Comparison of ENCODE assay signal across 11 cellular contexts in the genomic region with DNA sequence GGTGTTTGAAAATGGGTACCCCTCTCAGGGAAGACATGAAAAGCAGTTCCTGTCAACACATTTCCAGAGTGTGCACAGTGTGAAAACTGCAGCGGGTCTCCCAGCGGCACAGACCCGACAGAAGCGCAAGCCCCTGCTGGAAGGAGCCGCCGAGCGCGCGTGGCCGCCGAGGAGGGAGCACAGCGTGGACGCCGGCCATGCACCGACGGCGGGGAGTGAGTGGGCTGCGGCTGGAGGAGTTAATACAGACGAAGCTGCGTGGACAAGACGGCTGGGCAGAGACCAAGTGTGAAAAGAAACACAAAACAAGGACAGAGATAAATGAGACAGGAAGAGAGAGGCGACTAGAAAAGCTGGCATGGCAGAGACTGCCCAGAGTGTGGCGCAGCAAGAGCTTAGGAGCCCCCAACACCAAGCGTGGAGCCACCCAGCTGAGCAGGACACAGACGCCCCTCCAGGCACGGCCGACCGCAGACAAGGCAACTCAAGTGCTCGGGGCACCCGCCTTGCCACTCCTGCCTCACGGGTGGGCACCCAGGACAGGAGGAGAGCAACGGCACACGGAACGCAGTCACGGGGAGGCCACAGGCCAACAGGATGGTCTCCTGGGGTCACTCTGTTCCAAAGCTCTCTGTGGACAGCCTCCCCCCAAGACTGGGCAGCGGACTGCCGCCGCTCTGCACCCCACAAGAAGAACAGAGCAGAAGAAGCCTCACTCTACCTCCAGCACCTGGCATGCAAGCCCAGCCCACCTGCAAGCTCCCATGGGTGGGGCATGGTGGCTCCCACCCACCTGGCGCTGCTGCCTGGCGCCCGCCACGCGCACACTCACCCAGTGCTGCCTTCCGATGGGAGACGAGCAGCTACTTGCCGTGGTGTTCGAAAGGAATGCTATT. TPM values are rescaled to one million over a fixed set of nuclear protein-coding genes. Genes with fewer than 3 reads are reported as not detected.
DNase-seq lines count a peak whose midpoint lies in the region; ATAC-seq, FAIRE-seq and TF ChIP-seq lines count a peak whose summit lies in the region.
"Had no signal": no experiment of that assay in that cellular context is flagged by ENCODE, and none has a peak within 500 bp of the region (broad histone marks: within the 10 kb centered on the region; RNA-seq: fewer than 3 reads in every experiment).

No MANE protein-coding gene starts in this region.

- peaks cover 0 to 5% (median 0%) of the 10 kb centered on the region in 11 donors for H3K9me3 Mint-ChIP-seq in naive thymus-derived CD4-positive, alpha-beta T cell
- no peaks in the 10 kb centered on the region for H3K9me3 Mint-ChIP-seq in CD4-positive, alpha-beta T cell

- peak overlapping the region in 5 of 9 donors; percentile 16 to 53 (median 44) for H3K27ac Mint-ChIP-seq in naive thymus-derived CD4-positive, alpha-beta T cell
- no peak overlapping the region for H3K27ac Mint-ChIP-seq in CD4-positive, alpha-beta T cell

- WGBS in HepG2 (ENCODE audit: low lambda C conversion rate), result 98% methylated on average over 37 of the region's 47 CpGs
- WGBS in right lobe of liver (ENCODE audit: insufficient coverage, low coverage, low lambda C conversion rate, missing lambda C conversion rate), result 92% methylated on average over 25 of the region's 47 CpGs

- H3K4me1 Mint-ChIP-seq in naive thymus-derived CD4-positive, alpha-beta T cell, result peaks cover 14 to 52% (median 30%) of the 10 kb centered on the region in 7 donors
- H3K4me1 Mint-ChIP-seq in CD4-positive, alpha-beta T cell (ENCODE audit: low read depth), result peaks cover 36% of the 10 kb centered on the region

- CTCF ChIA-PET in HepG2 (lab: Yijun Ruan, JAX; ENCODE audit: low intra/inter-chr PET ratio, low total read pairs), result interaction anchor here (1.9 kb wide), 1 partner anchor 76 kb away, joined by 13 read pairs; no protein-coding TSS in a partner anchor
- CTCF ChIA-PET in naive thymus-derived CD4-positive, alpha-beta T cell (lab: Charles Lee), result interaction anchor here (0.6 kb wide), 2 partner anchors 51 to 369 kb away, joined by 3 to 4 read pairs; no protein-coding TSS in a partner anchor
- CTCF ChIA-PET in CD4-positive, alpha-beta T cell (lab: Charles Lee), result no interaction called here

- H3K27me3 ChIP-seq in HepG2 (ENCODE audit: control insufficient read depth in 1 of 2, insufficient read depth in 2 of 2, low read length in 2 of 2) (no peaks in the 10 kb centered on the region), right lobe of liver (no peaks in the 10 kb centered on the region)
- no peaks in the 10 kb centered on the region for H3K27me3 ChIP-seq in naive thymus-derived CD4-positive, alpha-beta T cell (ENCODE audit: control insufficient read depth in 2 of 2, insufficient read depth in 2 of 2, low read length in 2 of 2)
- no peaks in the 10 kb centered on the region for H3K27me3 ChIP-seq in CD4-positive, alpha-beta T cell (ENCODE audit: control insufficient read depth, insufficient read depth, low read length)

- FAIRE-seq in HepG2 (lab: Jason Lieb, UNC), result no peak

- in situ Hi-C loops in HepG2 (cut with HindIII; ENCODE audit: extremely low pct_ligation_motif_present, low pct_unique_long_range_greater_than_20kb), result no loop called here

- H3K27me3 Mint-ChIP-seq in naive thymus-derived CD4-positive, alpha-beta T cell, result no peaks in the 10 kb centered on the region
- no peaks in the 10 kb centered on the region for H3K27me3 Mint-ChIP-seq in CD4-positive, alpha-beta T cell
- H3K27me3 Mint-ChIP-seq: CD4-positive, CD25-positive, alpha-beta regulatory T cell had no signal

- TF ChIP-seq POLR2A in HepG2 (IDR thresholded peaks at IDR 0.05; ENCODE audit: insufficient read depth in 1 of 2, low read depth in 2 of 2, low read length in 2 of 2) (no peak; a peak in 1 of 4 replicates), right lobe of liver (IDR thresholded peaks at IDR 0.05) (no peak)

- no peaks in the 10 kb centered on the region for H3K79me2 ChIP-seq in HepG2 (ENCODE audit: insufficient read depth, low read length)

- H3K4me3 ChIP-seq in HepG2 (replicated peaks in 1 of 3; ENCODE audit: insufficient read depth in 1 of 3, low read depth in 2 of 3, low read length in 3 of 3) (no peak overlapping the region), right lobe of liver (no peak overlapping the region)
- no peak overlapping the region for H3K4me3 ChIP-seq in naive thymus-derived CD4-positive, alpha-beta T cell (ENCODE audit: low read length)

- no peak for TF ChIP-seq CTCF in HepG2 (CRISPR knock-in tag; IDR thresholded peaks at IDR 0.05)
- no peak for TF ChIP-seq CTCF in right lobe of liver (IDR thresholded peaks at IDR 0.05)
- TF ChIP-seq CTCF in CD4-positive, alpha-beta T cell (IDR thresholded peaks at IDR 0.05), result no peak

- POLR2A ChIA-PET in HepG2 (lab: Yijun Ruan, JAX), result interaction anchor here (1.1 to 7.2 kb wide), 4 partner anchors 9 to 55 kb away, joined by 3 to 89 read pairs (median 4); no protein-coding TSS in a partner anchor
- POLR2A ChIA-PET in naive thymus-derived CD4-positive, alpha-beta T cell (lab: Charles Lee), result interaction anchor here (0.6 kb wide), 1 partner anchor 34 kb away, joined by 3 read pairs; no protein-coding TSS in a partner anchor
- POLR2A ChIA-PET in CD4-positive, alpha-beta T cell (lab: Charles Lee), result no interaction called here

- no peaks in the 10 kb centered on the region for H3K9me3 ChIP-seq in HepG2 (ENCODE audit: low read length)
- H3K9me3 ChIP-seq in right lobe of liver, result no peaks in the 10 kb centered on the region
- no peaks in the 10 kb centered on the region for H3K9me3 ChIP-seq in naive thymus-derived CD4-positive, alpha-beta T cell (ENCODE audit: control insufficient read depth in 2 of 3, low read length in 3 of 3)
- H3K9me3 ChIP-seq in CD4-positive, alpha-beta T cell (ENCODE audit: control insufficient read depth, low read length), result no peaks in the 10 kb centered on the region

- intact Hi-C loops in HepG2 (cut with micrococcal nuclease; ENCODE audit: unreplicated experiment), result no loop called here
- intact Hi-C loops in right lobe of liver (cut with DNase I), result no loop called here
- intact Hi-C loops in naive thymus-derived CD4-positive, alpha-beta T cell (cut with micrococcal nuclease), result loop anchor here in 1 of 2 donors (2.0 kb wide), 1 partner anchor 75 kb away; no protein-coding TSS in a partner anchor
- intact Hi-C loops in CD4-positive, alpha-beta T cell (cut with DNase I, micrococcal nuclease), result no loop called here

- H3K36me3 Mint-ChIP-seq in naive thymus-derived CD4-positive, alpha-beta T cell, result peaks cover 14 to 30% (median 18%) of the 10 kb centered on the region in 5 donors
- peaks cover 76% of the 10 kb centered on the region for H3K36me3 Mint-ChIP-seq in CD4-positive, alpha-beta T cell (ENCODE audit: low read depth)

- TF ChIP-seq EP300 in HepG2 (IDR thresholded peaks at IDR 0.05; ENCODE audit: low read depth in 2 of 2, low read length in 2 of 2) (no peak), HepG2 (CRISPR knock-in tag; IDR thresholded peaks at IDR 0.05; ENCODE audit: borderline replicate concordance) (no peak)

- DNase-seq in HepG2 (ENCODE audit: low spot score), result no peak
- no peak for DNase-seq in right lobe of liver
- DNase-seq in naive thymus-derived CD4-positive, alpha-beta T cell, result no peak
- DNase-seq in CD4-positive, alpha-beta T cell, result no peak
- no peak for DNase-seq in NCI-H2227 (lab: John Stamatoyannopoulos, UW; ENCODE audit: unreplicated experiment)
- DNase-seq: amniotic stem cell; CD4-positive, CD25-positive, alpha-beta regulatory T cell; NCI-H446 treated with DMSO at 0.1 percent for 48 hours had no signal

- no TSS peak for BruUV-seq in HepG2 (replicated peaks; lab: Mats Ljungman, UMichigan)

- TF ChIP-seq RAD21 in HepG2 (CRISPR knock-in tag; IDR thresholded peaks at IDR 0.05), result no peak

- H4K20me1 ChIP-seq in HepG2 (ENCODE audit: insufficient read depth, low read length), result peaks cover 63% of the 10 kb centered on the region; the same call in 1 of the 2 replicates

- no peak overlapping the region for H3K9ac ChIP-seq in HepG2 (ENCODE audit: insufficient read depth, low read depth, low read length)

- H2AFZ ChIP-seq in HepG2 (ENCODE audit: low read length), result no peak overlapping the region

- H3K27ac ChIP-seq in HepG2 (ENCODE audit: extremely low read length, insufficient read depth, low read length) (no peak overlapping the region), right lobe of liver (no peak overlapping the region), angular gyrus (ENCODE audit: low read depth, low read length) (peak overlapping the region; percentile 51)
- H3K27ac ChIP-seq in naive thymus-derived CD4-positive, alpha-beta T cell (ENCODE audit: low read depth, low read length), result no peak overlapping the region
- no peak overlapping the region for H3K27ac ChIP-seq in CD4-positive, alpha-beta T cell (ENCODE audit: low read depth, low read length)

- ATAC-seq in HepG2, result no peak
- ATAC-seq in right lobe of liver, result no peak
- no peak for ATAC-seq in naive thymus-derived CD4-positive, alpha-beta T cell
- ATAC-seq in GM21825 (IDR thresholded peaks at IDR 0.05; ENCODE audit: unreplicated experiment), result no peak
- no peak for ATAC-seq in CD4-positive, alpha-beta T cell (ENCODE audit: poor library complexity)
- ATAC-seq in GM19324 (IDR thresholded peaks at IDR 0.05; ENCODE audit: low FRiP score, unreplicated experiment), result no peak

- no peak overlapping the region for H3K4me3 Mint-ChIP-seq in naive thymus-derived CD4-positive, alpha-beta T cell
- no peak overlapping the region for H3K4me3 Mint-ChIP-seq in CD4-positive, alpha-beta T cell

- H3K4me1 ChIP-seq in HepG2 (ENCODE audit: insufficient read depth, low read length) (peaks cover 40% of the 10 kb centered on the region), right lobe of liver (peaks cover 4 to 33% (median 25%) of the 10 kb centered on the region in 4 donors)
- H3K4me1 ChIP-seq in naive thymus-derived CD4-positive, alpha-beta T cell (ENCODE audit: control insufficient read depth in 2 of 2, insufficient read depth in 2 of 2, low read length in 2 of 2), result peaks cover 3 to 16% of the 10 kb centered on the region in 2 donors

- peaks cover 51 to 72% of the 10 kb centered on the region in 2 experiments for H3K36me3 ChIP-seq in HepG2 (replicated peaks in 1 of 2; ENCODE audit: control insufficient read depth in 1 of 2, insufficient read depth in 2 of 2, low read length in 2 of 2)
- H3K36me3 ChIP-seq in right lobe of liver, result peaks cover 16 to 73% (median 42%) of the 10 kb centered on the region in 4 donors
- H3K36me3 ChIP-seq in naive thymus-derived CD4-positive, alpha-beta T cell (ENCODE audit: control insufficient read depth in 2 of 3, insufficient read depth in 3 of 3, low read length in 3 of 3), result peaks cover 34 to 84% (median 50%) of the 10 kb centered on the region in 3 experiments

- H3K4me2 ChIP-seq in HepG2 (ENCODE audit: low read depth, low read length), result no peak overlapping the region

RNA-seq across cellular contexts. Expression of gene SLC16A3, which starts 16.6 kb away (rescaled TPM):
- total RNA-seq in HepG2 (2016; rRNA removed; fragmentation: Illumina TruSeq; extraction: Trizol), result 99.9 and 242 TPM in 2 replicates
- total RNA-seq in HepG2 (2016; cell fraction: cytosol; rRNA removed; fragmentation: Illumina TruSeq; extraction: Trizol; ENCODE audit: low read depth), result 51.0 and 61.4 TPM in 2 replicates
- total RNA-seq in HepG2 (2016; cell fraction: insoluble cytoplasmic fraction; rRNA removed; fragmentation: Illumina TruSeq; extraction: Trizol), result 83.6 and 248 TPM in 2 replicates
- 88.3 and 97.4 TPM in 2 replicates for total RNA-seq in HepG2 (2016; cell fraction: membrane; rRNA removed; fragmentation: Illumina TruSeq; extraction: Trizol)
- total RNA-seq in HepG2 (2016; cell fraction: nucleus; rRNA removed; fragmentation: Illumina TruSeq; extraction: Trizol), result 164 and 200 TPM in 2 replicates
- polyA plus RNA-seq in HepG2 (2011; rRNA removed), result 349 and 598 TPM in 2 replicates
- 384 and 554 TPM in 2 replicates for polyA plus RNA-seq in HepG2 (2011; cell fraction: cytosol; rRNA removed)
- 293 and 327 TPM in 2 replicates for polyA plus RNA-seq in HepG2 (2011; cell fraction: nucleus; rRNA removed)
- polyA plus RNA-seq in HepG2 (2012), result 348 and 404 TPM in 2 replicates
- polyA plus RNA-seq in HepG2 (2016; cell fraction: cytosol; fragmentation: Illumina TruSeq; extraction: Trizol; ENCODE audit: low read depth), result 38.7 and 40.7 TPM in 2 replicates
- polyA plus RNA-seq in HepG2 (2016; cell fraction: insoluble cytoplasmic fraction; fragmentation: Illumina TruSeq; extraction: Trizol; ENCODE audit: low read depth), result 95.9 and 111 TPM in 2 replicates
- 61.0 and 65.9 TPM in 2 replicates for polyA plus RNA-seq in HepG2 (2016; cell fraction: membrane; fragmentation: Illumina TruSeq; extraction: Trizol; ENCODE audit: low read depth)
- 334 and 368 TPM in 2 replicates for polyA plus RNA-seq in HepG2 (2016; cell fraction: nucleus; fragmentation: Illumina TruSeq; extraction: Trizol; ENCODE audit: insufficient read depth, low read depth)
- 181 and 1,731 TPM in 2 replicates for polyA minus RNA-seq in HepG2 (2011; rRNA and poly(A)+ RNA removed; ENCODE audit: low replicate concordance)
- polyA minus RNA-seq in HepG2 (2011; cell fraction: cytosol; rRNA and poly(A)+ RNA removed), result 365 and 408 TPM in 2 replicates
- polyA minus RNA-seq in HepG2 (2011; cell fraction: nucleus; rRNA and poly(A)+ RNA removed), result 137 and 145 TPM in 2 replicates
- total RNA-seq in right lobe of liver, result 10 to 100 TPM in 2 of 6 experiments, 1 to 10 TPM in 4; 4.1 to 34.0 (median 7.3) TPM
- total RNA-seq in naive thymus-derived CD4-positive, alpha-beta T cell, result 100 to 1,000 TPM in 2 of 5 experiments, 10 to 100 TPM in 3; 14.6 to 264 (median 67.0) TPM
- polyA plus RNA-seq in naive thymus-derived CD4-positive, alpha-beta T cell, result 1 to 10 TPM; 1.4 to 1.9 TPM
- 10 to 100 TPM; 93.4 to 99.0 TPM for total RNA-seq in CD4-positive, alpha-beta T cell

RNA-seq across cellular contexts. Expression of gene CSNK1D, which starts 28.1 kb away (rescaled TPM):
- total RNA-seq in HepG2 (2016; rRNA removed; fragmentation: Illumina TruSeq; extraction: Trizol) (28.4 and 31.5 TPM in 2 replicates), right lobe of liver (10 to 100 TPM; 32.7 to 73.0 (median 45.9) TPM)
- 19.2 and 20.4 TPM in 2 replicates for total RNA-seq in HepG2 (2016; cell fraction: cytosol; rRNA removed; fragmentation: Illumina TruSeq; extraction: Trizol; ENCODE audit: low read depth)
- total RNA-seq in HepG2 (2016; cell fraction: insoluble cytoplasmic fraction; rRNA removed; fragmentation: Illumina TruSeq; extraction: Trizol), result 23.0 and 34.1 TPM in 2 replicates
- 24.3 and 26.6 TPM in 2 replicates for total RNA-seq in HepG2 (2016; cell fraction: membrane; rRNA removed; fragmentation: Illumina TruSeq; extraction: Trizol)
- total RNA-seq in HepG2 (2016; cell fraction: nucleus; rRNA removed; fragmentation: Illumina TruSeq; extraction: Trizol), result 42.8 and 45.6 TPM in 2 replicates
- 128 and 148 TPM in 2 replicates for polyA plus RNA-seq in HepG2 (2011; rRNA removed)
- 81.5 and 90.2 TPM in 2 replicates for polyA plus RNA-seq in HepG2 (2011; cell fraction: cytosol; rRNA removed)
- polyA plus RNA-seq in HepG2 (2011; cell fraction: nucleus; rRNA removed), result 1,010 and 1,066 TPM in 2 replicates
- polyA plus RNA-seq in HepG2 (2012), result 164 and 234 TPM in 2 replicates
- polyA plus RNA-seq in HepG2 (2016; cell fraction: cytosol; fragmentation: Illumina TruSeq; extraction: Trizol; ENCODE audit: low read depth), result 19.6 and 21.8 TPM in 2 replicates
- polyA plus RNA-seq in HepG2 (2016; cell fraction: insoluble cytoplasmic fraction; fragmentation: Illumina TruSeq; extraction: Trizol; ENCODE audit: low read depth), result 71.8 and 89.7 TPM in 2 replicates
- 40.8 and 42.7 TPM in 2 replicates for polyA plus RNA-seq in HepG2 (2016; cell fraction: membrane; fragmentation: Illumina TruSeq; extraction: Trizol; ENCODE audit: low read depth)
- 316 and 342 TPM in 2 replicates for polyA plus RNA-seq in HepG2 (2016; cell fraction: nucleus; fragmentation: Illumina TruSeq; extraction: Trizol; ENCODE audit: insufficient read depth, low read depth)
- 78.0 and 103 TPM in 2 replicates for polyA minus RNA-seq in HepG2 (2011; rRNA and poly(A)+ RNA removed; ENCODE audit: low replicate concordance)
- polyA minus RNA-seq in HepG2 (2011; cell fraction: cytosol; rRNA and poly(A)+ RNA removed), result 51.7 and 60.9 TPM in 2 replicates
- 117 and 118 TPM in 2 replicates for polyA minus RNA-seq in HepG2 (2011; cell fraction: nucleus; rRNA and poly(A)+ RNA removed)
- 100 to 1,000 TPM; 144 to 249 (median 176) TPM for total RNA-seq in naive thymus-derived CD4-positive, alpha-beta T cell
- polyA plus RNA-seq in naive thymus-derived CD4-positive, alpha-beta T cell, result 10 to 100 TPM; 46.1 to 81.3 TPM
- 100 to 1,000 TPM; 277 to 286 TPM for total RNA-seq in CD4-positive, alpha-beta T cell

RNA-seq across cellular contexts. Expression of gene CCDC57, which starts 32.8 kb away (rescaled TPM):
- total RNA-seq in HepG2 (2016; rRNA removed; fragmentation: Illumina TruSeq; extraction: Trizol) (54.8 and 59.9 TPM in 2 replicates), right lobe of liver (10 to 100 TPM; 10.1 to 37.4 (median 17.2) TPM)
- total RNA-seq in HepG2 (2016; cell fraction: cytosol; rRNA removed; fragmentation: Illumina TruSeq; extraction: Trizol; ENCODE audit: low read depth), result 85.1 and 122 TPM in 2 replicates
- 54.5 and 62.8 TPM in 2 replicates for total RNA-seq in HepG2 (2016; cell fraction: insoluble cytoplasmic fraction; rRNA removed; fragmentation: Illumina TruSeq; extraction: Trizol)
- total RNA-seq in HepG2 (2016; cell fraction: membrane; rRNA removed; fragmentation: Illumina TruSeq; extraction: Trizol), result 78.3 and 105 TPM in 2 replicates
- 40.6 and 45.1 TPM in 2 replicates for total RNA-seq in HepG2 (2016; cell fraction: nucleus; rRNA removed; fragmentation: Illumina TruSeq; extraction: Trizol)
- polyA plus RNA-seq in HepG2 (2011; rRNA removed), result 59.3 and 69.8 TPM in 2 replicates
- 59.9 and 140 TPM in 2 replicates for polyA plus RNA-seq in HepG2 (2011; cell fraction: cytosol; rRNA removed)
- polyA plus RNA-seq in HepG2 (2011; cell fraction: nucleus; rRNA removed), result 103 and 130 TPM in 2 replicates
- 48.8 and 63.7 TPM in 2 replicates for polyA plus RNA-seq in HepG2 (2012)
- 113 and 149 TPM in 2 replicates for polyA plus RNA-seq in HepG2 (2016; cell fraction: cytosol; fragmentation: Illumina TruSeq; extraction: Trizol; ENCODE audit: low read depth)
- polyA plus RNA-seq in HepG2 (2016; cell fraction: insoluble cytoplasmic fraction; fragmentation: Illumina TruSeq; extraction: Trizol; ENCODE audit: low read depth), result 62.5 and 66.4 TPM in 2 replicates
- polyA plus RNA-seq in HepG2 (2016; cell fraction: membrane; fragmentation: Illumina TruSeq; extraction: Trizol; ENCODE audit: low read depth), result 95.1 and 110 TPM in 2 replicates
- 121 and 124 TPM in 2 replicates for polyA plus RNA-seq in HepG2 (2016; cell fraction: nucleus; fragmentation: Illumina TruSeq; extraction: Trizol; ENCODE audit: insufficient read depth, low read depth)
- 23.1 and 32.6 TPM in 2 replicates for polyA minus RNA-seq in HepG2 (2011; rRNA and poly(A)+ RNA removed; ENCODE audit: low replicate concordance)
- 18.1 and 19.8 TPM in 2 replicates for polyA minus RNA-seq in HepG2 (2011; cell fraction: cytosol; rRNA and poly(A)+ RNA removed)
- 27.6 and 37.2 TPM in 2 replicates for polyA minus RNA-seq in HepG2 (2011; cell fraction: nucleus; rRNA and poly(A)+ RNA removed)
- 100 to 1,000 TPM in 2 of 5 experiments, 10 to 100 TPM in 3; 75.7 to 127 (median 95.0) TPM for total RNA-seq in naive thymus-derived CD4-positive, alpha-beta T cell
- polyA plus RNA-seq in naive thymus-derived CD4-positive, alpha-beta T cell, result 10 to 100 TPM; 32.1 to 36.8 TPM
- 100 to 1,000 TPM; 129 to 135 TPM for total RNA-seq in CD4-positive, alpha-beta T cell
